Comparison of ENCODE assay signal across 1 cellular context in the genomic region with DNA sequence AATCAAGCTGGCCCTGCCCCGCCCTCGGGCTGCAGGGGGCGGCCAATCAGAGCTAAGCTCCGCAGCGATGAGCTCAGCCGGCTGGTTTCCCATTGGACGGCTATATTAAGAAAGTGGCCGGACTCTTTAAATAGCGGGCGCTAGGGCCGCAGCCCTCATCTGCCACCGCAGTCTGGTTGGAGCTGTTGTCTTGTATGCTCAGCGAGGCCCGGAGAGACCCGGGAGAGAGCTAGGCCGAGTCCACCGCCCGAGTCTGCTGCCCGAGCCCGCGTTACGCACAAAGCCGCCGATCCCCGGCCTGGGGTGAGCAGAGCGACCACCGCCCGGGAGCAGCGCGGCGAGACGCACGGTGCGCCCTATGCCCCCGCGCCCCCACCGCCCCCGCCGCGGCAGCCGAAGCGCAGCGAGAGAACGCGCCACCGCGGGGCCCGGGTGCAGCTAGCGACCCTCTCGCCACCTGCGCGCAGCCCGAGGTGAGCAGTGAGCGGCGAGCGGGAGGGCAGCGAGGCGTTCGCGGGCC.
TF ChIP-seq lines count a peak whose summit lies in the region.

A gene (plus strand): TSS at position 158 of the 520 bp plus-strand sequence. CDS start 392 bp downstream, outside the sequence.

TF ChIP-seq in HepG2, 621 proteins besides CTCF, POLR2A, EP300 and RAD21 (continued from another document and continues in another):
- TF ChIP-seq KLF13 (CRISPR knock-in tag; IDR thresholded peaks at IDR 0.05) (no peak), NR2F6 (IDR thresholded peaks at IDR 0.05) (no peak), NR2F6 (CRISPR knock-in tag; IDR thresholded peaks at IDR 0.05) (peak; percentile 36; the same call in 1 of the 2 replicates), MED8 (CRISPR knock-in tag; IDR thresholded peaks at IDR 0.05; ENCODE audit: insufficient replicate concordance) (peak; percentile 84), BCL6 (CRISPR knock-in tag; IDR thresholded peaks at IDR 0.05) (peak; percentile 50; the same call in 1 of the 2 replicates), GABPB1 (CRISPR knock-in tag; IDR thresholded peaks at IDR 0.05) (no peak; the same call in none of the 2 replicates), MTA1 (CRISPR knock-in tag; IDR thresholded peaks at IDR 0.05; ENCODE audit: borderline replicate concordance) (no peak), ZFAT (CRISPR knock-in tag; conservative IDR thresholded peaks at IDR 0.05) (peak; percentile 88), MYNN (CRISPR knock-in tag; IDR thresholded peaks at IDR 0.05; ENCODE audit: low read depth) (0 out of 2 replicates have a peak, but pooled peaks have one; percentile 76), ZNF572 (CRISPR knock-in tag; IDR thresholded peaks at IDR 0.05) (no peak), YY1 (IDR thresholded peaks at IDR 0.05; ENCODE audit: insufficient read depth, insufficient replicate concordance, low read depth, low read length) (peak; percentile 58), SMARCC2 (IDR thresholded peaks at IDR 0.05) (no peak), ZBTB20 (CRISPR knock-in tag; IDR thresholded peaks at IDR 0.05; ENCODE audit: borderline replicate concordance, low read depth) (no peak; the same call in 1 of the 2 replicates), ZNF446 (CRISPR knock-in tag; IDR thresholded peaks at IDR 0.05) (peak; percentile 95; the same call in 1 of the 2 replicates), ZNF263 (CRISPR knock-in tag; IDR thresholded peaks at IDR 0.05) (peak; percentile 68; the same call in 1 of the 2 replicates), ZBTB8A (CRISPR knock-in tag; IDR thresholded peaks at IDR 0.05; ENCODE audit: borderline replicate concordance, low read depth) (no peak), FOXK1 (CRISPR knock-in tag; IDR thresholded peaks at IDR 0.05; ENCODE audit: borderline replicate concordance, low read depth) (peak; percentile 71; the same call in 1 of the 2 replicates), ZNF772 (CRISPR knock-in tag; IDR thresholded peaks at IDR 0.05) (peak; percentile 55), ZNF468 (CRISPR knock-in tag; IDR thresholded peaks at IDR 0.05) (peak; percentile 95), ZNF547 (CRISPR knock-in tag; IDR thresholded peaks at IDR 0.05) (peak; percentile 91), ZNF496 (CRISPR knock-in tag; IDR thresholded peaks at IDR 0.05; ENCODE audit: insufficient replicate concordance) (no peak), KLF15 (CRISPR knock-in tag; IDR thresholded peaks at IDR 0.05; ENCODE audit: borderline replicate concordance) (peak; percentile 83; the same call in 1 of the 2 replicates), HOXA9 (CRISPR knock-in tag; IDR thresholded peaks at IDR 0.05; ENCODE audit: borderline replicate concordance) (no peak), ZNF564 (CRISPR knock-in tag; IDR thresholded peaks at IDR 0.05) (peak; percentile 47; the same call in 1 of the 2 replicates), ZNF121 (CRISPR knock-in tag; IDR thresholded peaks at IDR 0.05) (no peak), ZNF703 (CRISPR knock-in tag; IDR thresholded peaks at IDR 0.05; ENCODE audit: borderline replicate concordance) (peak; percentile 53; the same call in 1 of the 2 replicates), ZSCAN25 (CRISPR knock-in tag; IDR thresholded peaks at IDR 0.05) (0 out of 2 replicates have a peak, but pooled peaks have one; percentile 68), PAF1 (CRISPR knock-in tag; IDR thresholded peaks at IDR 0.05) (no peak), HMG20B (CRISPR knock-in tag; conservative IDR thresholded peaks at IDR 0.05) (no peak), ZNF382 (CRISPR knock-in tag; IDR thresholded peaks at IDR 0.05; ENCODE audit: borderline replicate concordance) (no peak)
- TF ChIP-seq, protein P1, sequence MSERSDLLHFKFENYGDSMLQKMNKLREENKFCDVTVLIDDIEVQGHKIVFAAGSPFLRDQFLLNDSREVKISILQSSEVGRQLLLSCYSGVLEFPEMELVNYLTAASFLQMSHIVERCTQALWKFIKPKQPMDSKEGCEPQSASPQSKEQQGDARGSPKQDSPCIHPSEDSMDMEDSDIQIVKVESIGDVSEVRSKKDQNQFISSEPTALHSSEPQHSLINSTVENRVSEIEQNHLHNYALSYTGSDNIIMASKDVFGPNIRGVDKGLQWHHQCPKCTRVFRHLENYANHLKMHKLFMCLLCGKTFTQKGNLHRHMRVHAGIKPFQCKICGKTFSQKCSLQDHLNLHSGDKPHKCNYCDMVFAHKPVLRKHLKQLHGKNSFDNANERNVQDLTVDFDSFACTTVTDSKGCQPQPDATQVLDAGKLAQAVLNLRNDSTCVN (CRISPR knock-in tag; IDR thresholded peaks at IDR 0.05; ENCODE audit: borderline replicate concordance), result no peak; the same call in 1 of the 2 replicates
- TF ChIP-seq, protein P2, sequence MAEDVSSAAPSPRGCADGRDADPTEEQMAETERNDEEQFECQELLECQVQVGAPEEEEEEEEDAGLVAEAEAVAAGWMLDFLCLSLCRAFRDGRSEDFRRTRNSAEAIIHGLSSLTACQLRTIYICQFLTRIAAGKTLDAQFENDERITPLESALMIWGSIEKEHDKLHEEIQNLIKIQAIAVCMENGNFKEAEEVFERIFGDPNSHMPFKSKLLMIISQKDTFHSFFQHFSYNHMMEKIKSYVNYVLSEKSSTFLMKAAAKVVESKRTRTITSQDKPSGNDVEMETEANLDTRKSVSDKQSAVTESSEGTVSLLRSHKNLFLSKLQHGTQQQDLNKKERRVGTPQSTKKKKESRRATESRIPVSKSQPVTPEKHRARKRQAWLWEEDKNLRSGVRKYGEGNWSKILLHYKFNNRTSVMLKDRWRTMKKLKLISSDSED (CRISPR knock-in tag; IDR thresholded peaks at IDR 0.05), result no peak; the same call in 1 of the 2 replicates
- TF ChIP-seq, protein P3, sequence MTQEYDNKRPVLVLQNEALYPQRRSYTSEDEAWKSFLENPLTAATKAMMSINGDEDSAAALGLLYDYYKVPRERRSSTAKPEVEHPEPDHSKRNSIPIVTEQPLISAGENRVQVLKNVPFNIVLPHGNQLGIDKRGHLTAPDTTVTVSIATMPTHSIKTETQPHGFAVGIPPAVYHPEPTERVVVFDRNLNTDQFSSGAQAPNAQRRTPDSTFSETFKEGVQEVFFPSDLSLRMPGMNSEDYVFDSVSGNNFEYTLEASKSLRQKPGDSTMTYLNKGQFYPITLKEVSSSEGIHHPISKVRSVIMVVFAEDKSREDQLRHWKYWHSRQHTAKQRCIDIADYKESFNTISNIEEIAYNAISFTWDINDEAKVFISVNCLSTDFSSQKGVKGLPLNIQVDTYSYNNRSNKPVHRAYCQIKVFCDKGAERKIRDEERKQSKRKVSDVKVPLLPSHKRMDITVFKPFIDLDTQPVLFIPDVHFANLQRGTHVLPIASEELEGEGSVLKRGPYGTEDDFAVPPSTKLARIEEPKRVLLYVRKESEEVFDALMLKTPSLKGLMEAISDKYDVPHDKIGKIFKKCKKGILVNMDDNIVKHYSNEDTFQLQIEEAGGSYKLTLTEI (CRISPR knock-in tag; conservative IDR thresholded peaks at IDR 0.05), result no peak
- TF ChIP-seq, protein P4, sequence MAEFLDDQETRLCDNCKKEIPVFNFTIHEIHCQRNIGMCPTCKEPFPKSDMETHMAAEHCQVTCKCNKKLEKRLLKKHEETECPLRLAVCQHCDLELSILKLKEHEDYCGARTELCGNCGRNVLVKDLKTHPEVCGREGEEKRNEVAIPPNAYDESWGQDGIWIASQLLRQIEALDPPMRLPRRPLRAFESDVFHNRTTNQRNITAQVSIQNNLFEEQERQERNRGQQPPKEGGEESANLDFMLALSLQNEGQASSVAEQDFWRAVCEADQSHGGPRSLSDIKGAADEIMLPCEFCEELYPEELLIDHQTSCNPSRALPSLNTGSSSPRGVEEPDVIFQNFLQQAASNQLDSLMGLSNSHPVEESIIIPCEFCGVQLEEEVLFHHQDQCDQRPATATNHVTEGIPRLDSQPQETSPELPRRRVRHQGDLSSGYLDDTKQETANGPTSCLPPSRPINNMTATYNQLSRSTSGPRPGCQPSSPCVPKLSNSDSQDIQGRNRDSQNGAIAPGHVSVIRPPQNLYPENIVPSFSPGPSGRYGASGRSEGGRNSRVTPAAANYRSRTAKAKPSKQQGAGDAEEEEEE (CRISPR knock-in tag; IDR thresholded peaks at IDR 0.05; ENCODE audit: borderline replicate concordance), result no peak
- TF ChIP-seq, protein P5, sequence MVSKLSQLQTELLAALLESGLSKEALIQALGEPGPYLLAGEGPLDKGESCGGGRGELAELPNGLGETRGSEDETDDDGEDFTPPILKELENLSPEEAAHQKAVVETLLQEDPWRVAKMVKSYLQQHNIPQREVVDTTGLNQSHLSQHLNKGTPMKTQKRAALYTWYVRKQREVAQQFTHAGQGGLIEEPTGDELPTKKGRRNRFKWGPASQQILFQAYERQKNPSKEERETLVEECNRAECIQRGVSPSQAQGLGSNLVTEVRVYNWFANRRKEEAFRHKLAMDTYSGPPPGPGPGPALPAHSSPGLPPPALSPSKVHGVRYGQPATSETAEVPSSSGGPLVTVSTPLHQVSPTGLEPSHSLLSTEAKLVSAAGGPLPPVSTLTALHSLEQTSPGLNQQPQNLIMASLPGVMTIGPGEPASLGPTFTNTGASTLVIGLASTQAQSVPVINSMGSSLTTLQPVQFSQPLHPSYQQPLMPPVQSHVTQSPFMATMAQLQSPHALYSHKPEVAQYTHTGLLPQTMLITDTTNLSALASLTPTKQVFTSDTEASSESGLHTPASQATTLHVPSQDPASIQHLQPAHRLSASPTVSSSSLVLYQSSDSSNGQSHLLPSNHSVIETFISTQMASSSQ (IDR thresholded peaks at IDR 0.05; ENCODE audit: low read depth), result no peak
- TF ChIP-seq, protein P5 (CRISPR knock-in tag; IDR thresholded peaks at IDR 0.05; ENCODE audit: borderline replicate concordance), result peak; percentile 73; the same call in 1 of the 2 replicates
- TF ChIP-seq, protein P6, sequence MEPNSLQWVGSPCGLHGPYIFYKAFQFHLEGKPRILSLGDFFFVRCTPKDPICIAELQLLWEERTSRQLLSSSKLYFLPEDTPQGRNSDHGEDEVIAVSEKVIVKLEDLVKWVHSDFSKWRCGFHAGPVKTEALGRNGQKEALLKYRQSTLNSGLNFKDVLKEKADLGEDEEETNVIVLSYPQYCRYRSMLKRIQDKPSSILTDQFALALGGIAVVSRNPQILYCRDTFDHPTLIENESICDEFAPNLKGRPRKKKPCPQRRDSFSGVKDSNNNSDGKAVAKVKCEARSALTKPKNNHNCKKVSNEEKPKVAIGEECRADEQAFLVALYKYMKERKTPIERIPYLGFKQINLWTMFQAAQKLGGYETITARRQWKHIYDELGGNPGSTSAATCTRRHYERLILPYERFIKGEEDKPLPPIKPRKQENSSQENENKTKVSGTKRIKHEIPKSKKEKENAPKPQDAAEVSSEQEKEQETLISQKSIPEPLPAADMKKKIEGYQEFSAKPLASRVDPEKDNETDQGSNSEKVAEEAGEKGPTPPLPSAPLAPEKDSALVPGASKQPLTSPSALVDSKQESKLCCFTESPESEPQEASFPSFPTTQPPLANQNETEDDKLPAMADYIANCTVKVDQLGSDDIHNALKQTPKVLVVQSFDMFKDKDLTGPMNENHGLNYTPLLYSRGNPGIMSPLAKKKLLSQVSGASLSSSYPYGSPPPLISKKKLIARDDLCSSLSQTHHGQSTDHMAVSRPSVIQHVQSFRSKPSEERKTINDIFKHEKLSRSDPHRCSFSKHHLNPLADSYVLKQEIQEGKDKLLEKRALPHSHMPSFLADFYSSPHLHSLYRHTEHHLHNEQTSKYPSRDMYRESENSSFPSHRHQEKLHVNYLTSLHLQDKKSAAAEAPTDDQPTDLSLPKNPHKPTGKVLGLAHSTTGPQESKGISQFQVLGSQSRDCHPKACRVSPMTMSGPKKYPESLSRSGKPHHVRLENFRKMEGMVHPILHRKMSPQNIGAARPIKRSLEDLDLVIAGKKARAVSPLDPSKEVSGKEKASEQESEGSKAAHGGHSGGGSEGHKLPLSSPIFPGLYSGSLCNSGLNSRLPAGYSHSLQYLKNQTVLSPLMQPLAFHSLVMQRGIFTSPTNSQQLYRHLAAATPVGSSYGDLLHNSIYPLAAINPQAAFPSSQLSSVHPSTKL (CRISPR knock-in tag; IDR thresholded peaks at IDR 0.05), result peak; percentile 59; the same call in 1 of the 2 replicates
- TF ChIP-seq, protein P7, sequence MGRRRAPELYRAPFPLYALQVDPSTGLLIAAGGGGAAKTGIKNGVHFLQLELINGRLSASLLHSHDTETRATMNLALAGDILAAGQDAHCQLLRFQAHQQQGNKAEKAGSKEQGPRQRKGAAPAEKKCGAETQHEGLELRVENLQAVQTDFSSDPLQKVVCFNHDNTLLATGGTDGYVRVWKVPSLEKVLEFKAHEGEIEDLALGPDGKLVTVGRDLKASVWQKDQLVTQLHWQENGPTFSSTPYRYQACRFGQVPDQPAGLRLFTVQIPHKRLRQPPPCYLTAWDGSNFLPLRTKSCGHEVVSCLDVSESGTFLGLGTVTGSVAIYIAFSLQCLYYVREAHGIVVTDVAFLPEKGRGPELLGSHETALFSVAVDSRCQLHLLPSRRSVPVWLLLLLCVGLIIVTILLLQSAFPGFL (CRISPR knock-in tag; IDR thresholded peaks at IDR 0.05), result no peak
- TF ChIP-seq, protein P8, sequence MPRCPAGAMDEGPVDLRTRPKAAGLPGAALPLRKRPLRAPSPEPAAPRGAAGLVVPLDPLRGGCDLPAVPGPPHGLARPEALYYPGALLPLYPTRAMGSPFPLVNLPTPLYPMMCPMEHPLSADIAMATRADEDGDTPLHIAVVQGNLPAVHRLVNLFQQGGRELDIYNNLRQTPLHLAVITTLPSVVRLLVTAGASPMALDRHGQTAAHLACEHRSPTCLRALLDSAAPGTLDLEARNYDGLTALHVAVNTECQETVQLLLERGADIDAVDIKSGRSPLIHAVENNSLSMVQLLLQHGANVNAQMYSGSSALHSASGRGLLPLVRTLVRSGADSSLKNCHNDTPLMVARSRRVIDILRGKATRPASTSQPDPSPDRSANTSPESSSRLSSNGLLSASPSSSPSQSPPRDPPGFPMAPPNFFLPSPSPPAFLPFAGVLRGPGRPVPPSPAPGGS (CRISPR knock-in tag; IDR thresholded peaks at IDR 0.05), result peak; percentile 94
- TF ChIP-seq, protein P9, sequence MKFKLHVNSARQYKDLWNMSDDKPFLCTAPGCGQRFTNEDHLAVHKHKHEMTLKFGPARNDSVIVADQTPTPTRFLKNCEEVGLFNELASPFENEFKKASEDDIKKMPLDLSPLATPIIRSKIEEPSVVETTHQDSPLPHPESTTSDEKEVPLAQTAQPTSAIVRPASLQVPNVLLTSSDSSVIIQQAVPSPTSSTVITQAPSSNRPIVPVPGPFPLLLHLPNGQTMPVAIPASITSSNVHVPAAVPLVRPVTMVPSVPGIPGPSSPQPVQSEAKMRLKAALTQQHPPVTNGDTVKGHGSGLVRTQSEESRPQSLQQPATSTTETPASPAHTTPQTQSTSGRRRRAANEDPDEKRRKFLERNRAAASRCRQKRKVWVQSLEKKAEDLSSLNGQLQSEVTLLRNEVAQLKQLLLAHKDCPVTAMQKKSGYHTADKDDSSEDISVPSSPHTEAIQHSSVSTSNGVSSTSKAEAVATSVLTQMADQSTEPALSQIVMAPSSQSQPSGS (CRISPR knock-in tag; IDR thresholded peaks at IDR 0.05), result peak; percentile 99
